Comparison of ENCODE assay signal across 13 cellular contexts in genomic region chr5:57696906-57697590, GRCh38.
DNase-seq lines count a peak whose midpoint lies in the region; ATAC-seq, FAIRE-seq and TF ChIP-seq lines count a peak whose summit lies in the region.
"Had no signal": no experiment of that assay in that cellular context is flagged by ENCODE, and none has a peak within 500 bp of the region (broad histone marks: within the 10 kb centered on the region; RNA-seq: fewer than 3 reads in every experiment).

No MANE protein-coding gene starts in this region.

- H2AK5ac ChIP-seq in IMR-90 (ENCODE audit: low read depth, low read length), result peak overlapping the region; percentile 40; the same call in 1 of the 2 replicates

- no peaks in the 10 kb centered on the region for H3K79me1 ChIP-seq in IMR-90 (ENCODE audit: low read depth in 1 of 2, low read length in 2 of 2)

- in situ Hi-C loops in IMR-90 (cut with MboI; ENCODE audit: low sequenced_read_pairs), result no loop called here

- no peaks in the 10 kb centered on the region for H3K9me3 ChIP-seq in IMR-90 (ENCODE audit: control insufficient read depth, insufficient read depth, low read length)
- H3K9me3 ChIP-seq in esophagus muscularis mucosa, result no peaks in the 10 kb centered on the region
- no peaks in the 10 kb centered on the region for H3K9me3 ChIP-seq in stomach
- H3K9me3 ChIP-seq in small intestine (ENCODE audit: control insufficient read depth, low read depth), result no peaks in the 10 kb centered on the region
- H3K9me3 ChIP-seq: spleen had no signal

- peak overlapping the region; percentile 58; the same call in 1 of the 2 replicates for H3K4ac ChIP-seq in IMR-90 (ENCODE audit: low read depth, low read length)

- peaks cover 7% of the 10 kb centered on the region for H3K4me1 ChIP-seq in IMR-90 (ENCODE audit: control insufficient read depth, insufficient read depth, low read length)
- peaks cover 45 to 63% (median 59%) of the 10 kb centered on the region in 4 donors for H3K4me1 ChIP-seq in esophagus muscularis mucosa
- H3K4me1 ChIP-seq in stomach, result peaks cover 4 to 43% (median 7%) of the 10 kb centered on the region in 4 donors
- H3K4me1 ChIP-seq in small intestine (ENCODE audit: control insufficient read depth in 2 of 2, insufficient read depth in 1 of 2, low read depth in 1 of 2, low read length in 1 of 2), result no peaks in the 10 kb centered on the region
- H3K4me1 ChIP-seq: spleen had no signal

- CTCF ChIA-PET in IMR-90 (lab: Yijun Ruan, JAX), result interaction anchor here (1.4 kb wide), 1 partner anchor 14 kb away, joined by 3 read pairs; no protein-coding TSS in a partner anchor

- H3K9me3 Mint-ChIP-seq in activated T-cell treated with anti-CD3 and anti-CD28 coated beads, Interleukin-2, amount 50 U/mL, for 4 hours, result no peaks in the 10 kb centered on the region
- H3K9me3 Mint-ChIP-seq: T-cell had no signal

- WGBS in IMR-90 (ENCODE audit: extremely low coverage in 2 of 2, insufficient read length in 1 of 2), 2 experiments, result no CpG with 5 or more reads among the region's 4 CpGs
- WGBS in esophagus muscularis mucosa, result 22% methylated on average over 4 of the region's 4 CpGs
- 60 to 82% (median 77%) methylated on average over 4 of the region's 4 CpGs for WGBS in stomach, 5 donors
- 70 to 88% (median 76%) methylated on average over 4 of the region's 4 CpGs for WGBS in small intestine, 3 donors

- no peak overlapping the region for H3K4me3 ChIP-seq in IMR-90 (ENCODE audit: insufficient read depth, low read depth, low read length)
- H3K4me3 ChIP-seq in esophagus muscularis mucosa, result no peak overlapping the region
- no peak overlapping the region for H3K4me3 ChIP-seq in stomach
- H3K4me3 ChIP-seq in small intestine (ENCODE audit: low read depth in 1 of 2, low read length in 2 of 2), result no peak overlapping the region
- H3K4me3 ChIP-seq: spleen had no signal

- H3K36me3 Mint-ChIP-seq in activated T-cell treated with anti-CD3 and anti-CD28 coated beads, Interleukin-2, amount 50 U/mL, for 4 hours (ENCODE audit: insufficient read depth), result no peaks in the 10 kb centered on the region
- H3K36me3 Mint-ChIP-seq: T-cell had no signal

- intact Hi-C loops in IMR-90 (cut with micrococcal nuclease) (no loop called here), esophagus muscularis mucosa (cut with DNase I) (no loop called here), stomach (cut with DNase I; ENCODE audit: low total_unique reads) (no loop called here), head of caudate nucleus (cut with DNase I) (no loop called here)

- FAIRE-seq in small intestine (lab: Jason Lieb, UNC), result no peak
- FAIRE-seq: bronchial epithelial cell had no signal

- H4K5ac ChIP-seq in IMR-90 (ENCODE audit: low read depth, low read length), result peak overlapping the region; percentile 61; the same call in 1 of the 2 replicates

- H2AFZ ChIP-seq in IMR-90 (replicated peaks; ENCODE audit: low read length, poor library complexity), result no peak overlapping the region

- TF ChIP-seq CTCF in IMR-90 (conservative IDR thresholded peaks at IDR 0.05; ENCODE audit: low read depth, low read length) (no peak), esophagus muscularis mucosa (IDR thresholded peaks at IDR 0.05) (no peak), stomach (IDR thresholded peaks at IDR 0.05) (no peak)

- dilution Hi-C loops in IMR-90 (cut with HindIII; ENCODE audit: low sequenced_read_pairs, unreplicated experiment), result no loop called here

- H2BK5ac ChIP-seq in IMR-90 (ENCODE audit: low read depth, low read length, poor library complexity, severe bottlenecking), result peak overlapping the region; percentile 56

- peaks cover 5% of the 10 kb centered on the region; the same call in 1 of the 2 replicates for H3K9me1 ChIP-seq in IMR-90 (ENCODE audit: insufficient read depth, low read length)

- no peaks in the 10 kb centered on the region for H3K36me3 ChIP-seq in IMR-90 (ENCODE audit: control insufficient read depth, insufficient read depth, low read length)
- H3K36me3 ChIP-seq in esophagus muscularis mucosa, result no peaks in the 10 kb centered on the region
- H3K36me3 ChIP-seq in stomach, result no peaks in the 10 kb centered on the region
- no peaks in the 10 kb centered on the region for H3K36me3 ChIP-seq in small intestine (ENCODE audit: control insufficient read depth in 2 of 2, insufficient read depth in 2 of 2, low read length in 2 of 2)
- H3K36me3 ChIP-seq: spleen had no signal

- no peak overlapping the region for H3K56ac ChIP-seq in IMR-90 (ENCODE audit: extremely low read depth, insufficient read depth, low read length)

- TF ChIP-seq EP300 in esophagus muscularis mucosa (IDR thresholded peaks at IDR 0.05), result no peak
- no peak for TF ChIP-seq EP300 in stomach (IDR thresholded peaks at IDR 0.05)

- TF ChIP-seq RAD21 in IMR-90 (IDR thresholded peaks at IDR 0.05; ENCODE audit: low read length), result no peak

- H4K20me1 ChIP-seq in IMR-90 (ENCODE audit: insufficient read depth, low read length), result no peaks in the 10 kb centered on the region

- H3K18ac ChIP-seq in IMR-90 (ENCODE audit: low read depth, low read length), result peak overlapping the region; percentile 89

- TF ChIP-seq POLR2A in IMR-90 (IDR thresholded peaks at IDR 0.05; ENCODE audit: low read depth, low read length) (no peak), esophagus muscularis mucosa (IDR thresholded peaks at IDR 0.05; ENCODE audit: low read depth) (no peak), stomach (IDR thresholded peaks at IDR 0.05) (no peak)

- no peaks in the 10 kb centered on the region for H3K27me3 ChIP-seq in IMR-90 (ENCODE audit: control insufficient read depth, insufficient read depth, low read length)
- H3K27me3 ChIP-seq in esophagus muscularis mucosa, result no peaks in the 10 kb centered on the region
- H3K27me3 ChIP-seq in stomach, result no peaks in the 10 kb centered on the region
- H3K27me3 ChIP-seq in small intestine (ENCODE audit: control insufficient read depth in 2 of 2, insufficient read depth in 2 of 2, low read length in 2 of 2), result no peaks in the 10 kb centered on the region
- H3K27me3 ChIP-seq: spleen had no signal

- no peaks in the 10 kb centered on the region for H3K4me1 Mint-ChIP-seq in activated T-cell treated with anti-CD3 and anti-CD28 coated beads, Interleukin-2, amount 50 U/mL, for 4 hours (ENCODE audit: low read depth)
- H3K4me1 Mint-ChIP-seq: T-cell had no signal

- H3K23ac ChIP-seq in IMR-90 (ENCODE audit: low read depth, low read length), result no peak overlapping the region

- H3K14ac ChIP-seq in IMR-90 (replicated peaks; ENCODE audit: low read depth, low read length), result 0 out of 2 replicates have a peak overlapping the region, but pooled peaks have one; percentile 5

- BruUV-seq in IMR-90 (replicated peaks; lab: Mats Ljungman, UMichigan), result no TSS peak

- no peak overlapping the region for H2AK9ac ChIP-seq in IMR-90 (replicated peaks; ENCODE audit: low read depth, low read length, poor library complexity)

- peak overlapping the region; percentile 19; the same call in 1 of the 3 replicates for H2BK15ac ChIP-seq in IMR-90 (ENCODE audit: low read depth, low read length)

- POLR2A ChIA-PET in IMR-90 (lab: Charles Lee; ENCODE audit: unreplicated experiment), result no interaction called here

- no peak overlapping the region for H3K9ac ChIP-seq in IMR-90 (ENCODE audit: low read depth, low read length)

- H4K91ac ChIP-seq in IMR-90 (ENCODE audit: insufficient read depth, low read depth, low read length), result no peak overlapping the region

- H4K8ac ChIP-seq in IMR-90 (ENCODE audit: low read depth in 2 of 2, low read length in 2 of 2), result peak overlapping the region in 1 of 2 experiments; percentile 71; a peak in 1 of 4 replicates

- peak overlapping the region; percentile 53; the same call in 1 of the 2 replicates for H2BK20ac ChIP-seq in IMR-90 (ENCODE audit: low read depth, low read length)

- H3K27ac ChIP-seq in IMR-90 (ENCODE audit: insufficient read depth, low read length) (peak overlapping the region; percentile 73; the same call in 1 of the 2 replicates), esophagus muscularis mucosa (replicated peaks in 1 of 4) (peak overlapping the region; percentile 45 to 71 (median 60)), stomach (peak overlapping the region in 3 of 5 donors; percentile 4 to 55 (median 40)), small intestine (ENCODE audit: low read depth in 1 of 2, low read length in 1 of 2) (no peak overlapping the region)
- H3K27ac ChIP-seq: epithelial cell of prostate had no signal

- peak overlapping the region; percentile 65 for H2BK120ac ChIP-seq in IMR-90 (ENCODE audit: low read depth, low read length)

- no peaks in the 10 kb centered on the region for H3K27me3 Mint-ChIP-seq in activated T-cell treated with anti-CD3 and anti-CD28 coated beads, Interleukin-2, amount 50 U/mL, for 4 hours (ENCODE audit: low read depth)
- H3K27me3 Mint-ChIP-seq: T-cell had no signal

- H3K4me2 ChIP-seq in IMR-90 (ENCODE audit: low read depth, low read length), result peak overlapping the region; percentile 20

- peak; percentile 47 for DNase-seq in IMR-90
- no peak for DNase-seq in esophagus muscularis mucosa (ENCODE audit: extremely low spot score)
- peak; percentile 32 for DNase-seq in medulla oblongata (ENCODE audit: extremely low spot score)
- DNase-seq in stomach, result no peak
- DNase-seq in activated T-cell treated with anti-CD3 and anti-CD28 coated beads, Interleukin-2, amount 50 U/mL, for 4 hours, result no peak
- DNase-seq in small intestine, result no peak
- DNase-seq in head of caudate nucleus, result no peak
- DNase-seq: DMS153, spleen, T-cell had no signal

- H3K4me3 Mint-ChIP-seq in activated T-cell treated with anti-CD3 and anti-CD28 coated beads, Interleukin-2, amount 50 U/mL, for 4 hours, result no peak overlapping the region
- H3K4me3 Mint-ChIP-seq: T-cell had no signal

- no peak for ATAC-seq in IMR-90 (ENCODE audit: low read depth)
- ATAC-seq in HG02885 (IDR thresholded peaks at IDR 0.05; ENCODE audit: poor library complexity, unreplicated experiment), result no peak
- no peak for ATAC-seq in activated T-cell treated with anti-CD3 and anti-CD28 coated beads, Interleukin-2, amount 50 U/mL, for 4 hours
- ATAC-seq: T-cell had no signal

TF ChIP-seq in IMR-90, 13 proteins besides CTCF, POLR2A, EP300 and RAD21:
- TF ChIP-seq RCOR1 (IDR thresholded peaks at IDR 0.05; ENCODE audit: insufficient replicate concordance, low read length) (no peak), USF2 (IDR thresholded peaks at IDR 0.05; ENCODE audit: low read depth, low read length) (no peak)

Comparison
In these comparisons a context has a peak if more than half of its experiments do, and no peak if none do; other contexts are left out.
1. DNase-seq: peak in IMR-90 (single experiment) and medulla oblongata (single experiment); none in esophagus muscularis mucosa (single experiment), stomach (single experiment), activated T-cell treated with anti-CD3 and anti-CD28 coated beads, Interleukin-2, amount 50 U/mL, for 4 hours (single experiment), small intestine (single experiment) and head of caudate nucleus (0 of 42).
2. H3K27ac ChIP-seq: peak in IMR-90 (single experiment), esophagus muscularis mucosa (4 of 4) and stomach (3 of 5); none in small intestine (0 of 2).